Comparison of ENCODE assay signal across 1 cellular context in genomic region chr21:33232640-33233039, GRCh38.
TF ChIP-seq lines count a peak whose summit lies in the region.

No MANE protein-coding gene starts in this region.

TF ChIP-seq in HepG2, 621 proteins besides CTCF, POLR2A, EP300 and RAD21:
- TF ChIP-seq, protein P1, sequence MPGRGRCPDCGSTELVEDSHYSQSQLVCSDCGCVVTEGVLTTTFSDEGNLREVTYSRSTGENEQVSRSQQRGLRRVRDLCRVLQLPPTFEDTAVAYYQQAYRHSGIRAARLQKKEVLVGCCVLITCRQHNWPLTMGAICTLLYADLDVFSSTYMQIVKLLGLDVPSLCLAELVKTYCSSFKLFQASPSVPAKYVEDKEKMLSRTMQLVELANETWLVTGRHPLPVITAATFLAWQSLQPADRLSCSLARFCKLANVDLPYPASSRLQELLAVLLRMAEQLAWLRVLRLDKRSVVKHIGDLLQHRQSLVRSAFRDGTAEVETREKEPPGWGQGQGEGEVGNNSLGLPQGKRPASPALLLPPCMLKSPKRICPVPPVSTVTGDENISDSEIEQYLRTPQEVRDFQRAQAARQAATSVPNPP (CRISPR knock-in tag; IDR thresholded peaks at IDR 0.05): no peak
- TF ChIP-seq MLXIP (CRISPR knock-in tag; IDR thresholded peaks at IDR 0.05; ENCODE audit: borderline replicate concordance) (no peak), ZNF224 (CRISPR knock-in tag; IDR thresholded peaks at IDR 0.05) (no peak), SOX13 (IDR thresholded peaks at IDR 0.05) (no peak), SOX13 (CRISPR knock-in tag; conservative IDR thresholded peaks at IDR 0.05 in 1 of 2, IDR thresholded peaks at IDR 0.05 in 1 of 2) (no peak), FIP1L1 (IDR thresholded peaks at IDR 0.05; ENCODE audit: borderline replicate concordance, insufficient read depth, low read depth, low read length) (no peak), U2AF1 (optimal IDR thresholded peaks at IDR 0.05; ENCODE audit: low read depth, low read length) (no peak), ZNF773 (CRISPR knock-in tag; IDR thresholded peaks at IDR 0.05; ENCODE audit: borderline replicate concordance) (no peak), POLR2AphosphoS5 (IDR thresholded peaks at IDR 0.05; ENCODE audit: low read depth, low read length) (no peak)
TF ChIP-seq in HepG2: peak in this region for 0.
